In the genomic region with DNA sequence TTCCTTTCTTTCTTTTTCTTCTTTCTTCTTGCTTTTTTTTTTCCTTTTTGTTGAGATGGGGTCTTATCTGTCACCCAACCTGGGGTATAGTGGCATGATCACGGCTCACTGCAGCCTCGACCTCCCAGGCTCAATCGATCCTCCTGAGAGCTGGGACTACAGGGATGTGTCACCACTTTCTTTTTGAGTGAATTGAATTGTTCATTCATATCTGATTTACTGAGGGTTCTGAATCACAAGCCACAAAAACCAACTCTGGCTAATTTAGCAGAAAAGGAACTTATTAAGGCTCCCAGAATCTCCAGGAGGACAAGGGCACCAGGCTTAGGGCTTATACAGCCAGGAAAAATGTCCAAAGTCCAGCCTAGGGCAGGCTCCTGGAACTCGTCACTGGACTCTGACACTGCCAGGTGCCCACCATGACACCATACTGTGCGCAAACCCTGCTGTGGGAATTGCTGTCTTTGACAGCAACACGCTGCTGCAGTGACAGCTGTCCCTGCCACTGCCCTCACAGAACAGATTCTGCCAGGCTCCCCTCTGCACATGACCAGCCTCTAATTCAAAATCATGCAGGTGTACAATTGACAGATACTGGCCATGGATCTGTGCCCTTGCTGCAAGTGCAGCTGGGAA, we compare ENCODE assay signal across 9 cellular contexts. TPM values are rescaled to one million over a fixed set of nuclear protein-coding genes. Genes with fewer than 3 reads are reported as not detected.
DNase-seq lines count a peak whose midpoint lies in the region; ATAC-seq, FAIRE-seq and TF ChIP-seq lines count a peak whose summit lies in the region.
"Had no signal": no experiment of that assay in that cellular context is flagged by ENCODE, and none has a peak within 500 bp of the region (broad histone marks: within the 10 kb centered on the region; RNA-seq: fewer than 3 reads in every experiment).

No MANE protein-coding gene starts in this region.

- TF ChIP-seq POLR2A in GM12891 (IDR thresholded peaks at IDR 0.05; ENCODE audit: low read depth, low read length) = no peak

- DNase-seq in GM12891 (ENCODE audit: insufficient read length, low spot score) (no peak), KBM-7 (peak; percentile 19), astrocyte of the spinal cord (ENCODE audit: low read depth, low spot score) (peak; percentile 60), DMS53 (lab: John Stamatoyannopoulos, UW) (no peak), NCI-H2081 treated with DMSO at 0.1 percent for 48 hours (lab: John Stamatoyannopoulos, UW) (no peak), HuH-7 (ENCODE audit: low spot score) (no peak), NCI-H1092 (lab: John Stamatoyannopoulos, UW) (no peak)
- DNase-seq: right cardiac atrium had no signal

- peak; percentile 62 for ATAC-seq in GM21447 (IDR thresholded peaks at IDR 0.05; ENCODE audit: unreplicated experiment)

- TF ChIP-seq CTCF in astrocyte of the spinal cord (IDR thresholded peaks at IDR 0.05; ENCODE audit: low read depth, low read length) = no peak

- in situ Hi-C loops in KBM-7 (cut with MboI; ENCODE audit: low pct_unique_long_range_greater_than_20kb, low sequenced_read_pairs) = no loop called here
- in situ Hi-C loops in astrocyte of the spinal cord (cut with HindIII; ENCODE audit: low sequenced_read_pairs) = no loop called here

- peak; percentile 74 for FAIRE-seq in GM12891 (lab: Jason Lieb, UNC)

- H3K4me3 ChIP-seq in astrocyte of the spinal cord (ENCODE audit: low read depth, low read length) = no peak overlapping the region

TF ChIP-seq in GM12891, 5 proteins besides CTCF, POLR2A, EP300 and RAD21:
- TF ChIP-seq TAF1 (IDR thresholded peaks at IDR 0.05; ENCODE audit: low read depth, low read length) = no peak
- no peak for TF ChIP-seq POLR2AphosphoS5 (IDR thresholded peaks at IDR 0.05; ENCODE audit: low read depth, low read length)
- no peak for TF ChIP-seq PAX5 (IDR thresholded peaks at IDR 0.05; ENCODE audit: insufficient read depth, low read length, severe bottlenecking)
- TF ChIP-seq SPI1 (IDR thresholded peaks at IDR 0.05; ENCODE audit: low read depth, low read length) = no peak
- TF ChIP-seq POU2F2 (IDR thresholded peaks at IDR 0.05; ENCODE audit: low read depth, low read length) = 0 out of 2 replicates have a peak, but pooled peaks have one; percentile 59

RNA-seq across cellular contexts. Expression of gene EML6, which starts 42.9 kb away (rescaled TPM):
- polyA plus RNA-seq in GM12891 (2012; ENCODE audit: low read depth, missing spikeins) = 0.01 TPM

Comparison
In these comparisons a context has a peak if more than half of its experiments do, and no peak if none do; other contexts are left out.
1. DNase-seq: peak in KBM-7 (single experiment) and astrocyte of the spinal cord (single experiment); none in GM12891 (single experiment), DMS53 (single experiment), NCI-H2081 treated with DMSO at 0.1 percent for 48 hours (single experiment), HuH-7 (single experiment) and NCI-H1092 (single experiment).